Comparison of ENCODE assay signal across 14 cellular contexts in the genomic region with DNA sequence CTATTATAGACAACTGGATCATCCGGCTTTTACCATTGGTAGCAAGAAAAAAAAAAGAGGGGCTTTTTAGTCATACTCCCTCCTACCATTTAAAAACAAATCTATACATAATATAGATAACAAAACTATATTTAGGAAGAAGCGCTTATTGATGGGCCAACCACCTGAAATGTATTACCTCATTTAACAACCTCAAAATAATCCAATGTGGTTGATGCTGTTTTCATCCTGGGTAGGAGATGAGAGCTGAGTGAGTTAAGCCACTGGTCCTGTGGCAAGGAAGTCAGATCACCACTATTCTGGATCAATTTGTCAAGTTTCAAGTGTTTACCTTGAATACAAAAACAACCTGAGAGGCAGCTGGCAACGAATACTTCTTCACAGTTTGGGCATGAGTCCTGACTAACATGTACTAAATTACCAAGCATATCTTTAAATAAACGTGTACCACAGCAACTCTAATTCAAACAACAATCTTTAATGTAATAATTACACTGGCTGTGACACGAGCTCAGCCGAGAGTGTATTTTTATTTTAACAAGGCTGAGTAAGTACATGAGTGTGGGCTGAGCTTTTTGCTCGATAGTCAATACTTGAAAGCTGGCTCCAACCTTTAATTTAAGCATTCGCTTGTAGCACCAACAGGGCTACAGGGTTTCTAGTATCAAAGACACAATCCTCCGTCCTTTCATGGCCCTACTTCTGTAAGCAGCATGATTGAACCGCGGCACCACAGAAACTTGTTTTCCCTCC.
DNase-seq lines count a peak whose midpoint lies in the region; ATAC-seq and TF ChIP-seq lines count a peak whose summit lies in the region.
"Had no signal": no experiment of that assay in that cellular context is flagged by ENCODE, and none has a peak within 500 bp of the region (broad histone marks: within the 10 kb centered on the region; RNA-seq: fewer than 3 reads in every experiment).

No MANE protein-coding gene starts in this region.

- no peak for TF ChIP-seq POLR2A in lower leg skin (IDR thresholded peaks at IDR 0.05)

- intact Hi-C loops in activated CD4-positive, alpha-beta T cell treated with anti-CD3 and anti-CD28 coated beads, Interleukin-2, amount 10 ng/mL, durations not matched to agents 24 days and 14 days (cut with micrococcal nuclease) = no loop called here
- intact Hi-C loops in activated CD4-positive, alpha-beta memory T cell treated with anti-CD3 and anti-CD28 coated beads for 36 hours (cut with micrococcal nuclease) = no loop called here
- intact Hi-C loops in lower leg skin (cut with DNase I; ENCODE audit: low total_unique reads) = no loop called here

- POLR2A ChIA-PET in activated CD4-positive, alpha-beta memory T cell treated with anti-CD3 and anti-CD28 coated beads for 36 hours (lab: Charles Lee) = interaction anchor here (0.7 to 5.9 kb wide), 11 partner anchors 9 to 226 kb away, joined by 3 to 45 read pairs (median 5); no protein-coding TSS in a partner anchor

- CTCF ChIA-PET in activated CD4-positive, alpha-beta memory T cell treated with anti-CD3 and anti-CD28 coated beads for 36 hours (lab: Charles Lee) = interaction anchor here (0.7 to 4.0 kb wide), 10 partner anchors 10 to 360 kb away, joined by 3 to 24 read pairs (median 6); no protein-coding TSS in a partner anchor

- peak overlapping the region; percentile 24 for H3K4me3 Mint-ChIP-seq in activated CD4-positive, alpha-beta T cell treated with anti-CD3 and anti-CD28 coated beads, Interleukin-2, amount 10 ng/mL, durations not matched to agents 24 days and 14 days
- H3K4me3 Mint-ChIP-seq in activated CD4-positive, alpha-beta memory T cell treated with anti-CD3 and anti-CD28 coated beads for 36 hours = peak overlapping the region; percentile 64
- peak overlapping the region; percentile 85 for H3K4me3 Mint-ChIP-seq in natural killer cell treated with Interleukin-12 subunit alpha and Interleukin-12 subunit beta and Interleukin-15 and Interleukin-18, amount 100 ng/mL, for 72 hours

- H3K27ac Mint-ChIP-seq in activated CD4-positive, alpha-beta T cell treated with anti-CD3 and anti-CD28 coated beads, Interleukin-2, amount 10 ng/mL, durations not matched to agents 24 days and 14 days = peak overlapping the region; percentile 95
- peak overlapping the region; percentile 85 for H3K27ac Mint-ChIP-seq in activated CD4-positive, alpha-beta memory T cell treated with anti-CD3 and anti-CD28 coated beads for 36 hours
- H3K27ac Mint-ChIP-seq in natural killer cell treated with Interleukin-12 subunit alpha and Interleukin-12 subunit beta and Interleukin-15 and Interleukin-18, amount 100 ng/mL, for 72 hours = peak overlapping the region; percentile 93 to 94

- ATAC-seq in natural killer cell treated with Interleukin-12 subunit alpha and Interleukin-12 subunit beta and Interleukin-15 and Interleukin-18, amount 100 ng/mL, for 72 hours = no peak

- H3K4me1 Mint-ChIP-seq in activated CD4-positive, alpha-beta T cell treated with anti-CD3 and anti-CD28 coated beads, Interleukin-2, amount 10 ng/mL, durations not matched to agents 24 days and 14 days = peaks cover 79% of the 10 kb centered on the region
- H3K4me1 Mint-ChIP-seq in activated CD4-positive, alpha-beta memory T cell treated with anti-CD3 and anti-CD28 coated beads for 36 hours (ENCODE audit: low read depth) = peaks cover 92% of the 10 kb centered on the region
- H3K4me1 Mint-ChIP-seq in natural killer cell treated with Interleukin-12 subunit alpha and Interleukin-12 subunit beta and Interleukin-15 and Interleukin-18, amount 100 ng/mL, for 72 hours (ENCODE audit: low read depth in 2 of 2) = peaks cover 82 to 94% of the 10 kb centered on the region in 2 donors

- H3K27me3 Mint-ChIP-seq in activated CD4-positive, alpha-beta T cell treated with anti-CD3 and anti-CD28 coated beads, Interleukin-2, amount 10 ng/mL, durations not matched to agents 24 days and 14 days = no peaks in the 10 kb centered on the region
- H3K27me3 Mint-ChIP-seq in activated CD4-positive, alpha-beta memory T cell treated with anti-CD3 and anti-CD28 coated beads for 36 hours = no peaks in the 10 kb centered on the region
- no peaks in the 10 kb centered on the region for H3K27me3 Mint-ChIP-seq in natural killer cell treated with Interleukin-12 subunit alpha and Interleukin-12 subunit beta and Interleukin-15 and Interleukin-18, amount 100 ng/mL, for 72 hours

- WGBS in lower leg skin, 2 donors = 65 to 76% methylated on average over 11 of the region's 11 CpGs

- no peaks in the 10 kb centered on the region for H3K9me3 Mint-ChIP-seq in activated CD4-positive, alpha-beta T cell treated with anti-CD3 and anti-CD28 coated beads, Interleukin-2, amount 10 ng/mL, durations not matched to agents 24 days and 14 days
- no peaks in the 10 kb centered on the region for H3K9me3 Mint-ChIP-seq in activated CD4-positive, alpha-beta memory T cell treated with anti-CD3 and anti-CD28 coated beads for 36 hours
- H3K9me3 Mint-ChIP-seq in natural killer cell treated with Interleukin-12 subunit alpha and Interleukin-12 subunit beta and Interleukin-15 and Interleukin-18, amount 100 ng/mL, for 72 hours = no peaks in the 10 kb centered on the region

- DNase-seq in activated CD4-positive, alpha-beta T cell treated with anti-CD3 and anti-CD28 coated beads, Interleukin-2, amount 10 ng/mL, durations not matched to agents 24 days and 14 days = no peak
- no peak for DNase-seq in activated CD4-positive, alpha-beta T cell treated with anti-CD3 and anti-CD28 coated beads for 1 hour
- DNase-seq in NCI-H1105 (lab: John Stamatoyannopoulos, UW) (peak; percentile 87), lower leg skin (ENCODE audit: low spot score in 2 of 2) (no peak), NCI-H146 (lab: John Stamatoyannopoulos, UW) (no peak)
- DNase-seq in activated CD4-positive, alpha-beta memory T cell treated with anti-CD3 and anti-CD28 coated beads for 36 hours = no peak
- DNase-seq in natural killer cell treated with Interleukin-12 subunit alpha and Interleukin-12 subunit beta and Interleukin-15 and Interleukin-18, amount 100 ng/mL, for 72 hours (ENCODE audit: low spot score) = no peak
- DNase-seq in effector CD8-positive, alpha-beta T cell (lab: John Stamatoyannopoulos, UW) = no peak
- DNase-seq: ACHN; activated CD4-positive, alpha-beta T cell treated with anti-CD3 and anti-CD28 coated beads, Interleukin-2, amount 50 U/mL, for 4 hours; mesendoderm; NCI-H526 treated with DMSO at 0.1 percent for 48 hours; RPMI8226; stomach had no signal

- H3K4me3 ChIP-seq in lower leg skin (ENCODE audit: low read depth, poor library complexity, severe bottlenecking) = no peak overlapping the region
- H3K4me3 ChIP-seq: stomach had no signal

- TF ChIP-seq CTCF in lower leg skin (IDR thresholded peaks at IDR 0.05) = no peak

- H3K36me3 Mint-ChIP-seq in activated CD4-positive, alpha-beta T cell treated with anti-CD3 and anti-CD28 coated beads, Interleukin-2, amount 10 ng/mL, durations not matched to agents 24 days and 14 days (ENCODE audit: low read depth) = peaks cover 22% of the 10 kb centered on the region
- peaks cover 20% of the 10 kb centered on the region for H3K36me3 Mint-ChIP-seq in activated CD4-positive, alpha-beta memory T cell treated with anti-CD3 and anti-CD28 coated beads for 36 hours
- H3K36me3 Mint-ChIP-seq in natural killer cell treated with Interleukin-12 subunit alpha and Interleukin-12 subunit beta and Interleukin-15 and Interleukin-18, amount 100 ng/mL, for 72 hours = peaks cover 26% of the 10 kb centered on the region

Comparison
In these comparisons a context has a peak if more than half of its experiments do, and no peak if none do; other contexts are left out.
1. H3K4me3 Mint-ChIP-seq: peak in every context shown above with its lines; median percentile 85 in natural killer cell treated with Interleukin-12 subunit alpha and Interleukin-12 subunit beta and Interleukin-15 and Interleukin-18, amount 100 ng/mL, for 72 hours; 64 in activated CD4-positive, alpha-beta memory T cell treated with anti-CD3 and anti-CD28 coated beads for 36 hours; 24 in activated CD4-positive, alpha-beta T cell treated with anti-CD3 and anti-CD28 coated beads, Interleukin-2, amount 10 ng/mL, durations not matched to agents 24 days and 14 days.